ENCODE assay signal across 9 cellular contexts in genomic region chr11:111736621-111737055, GRCh38. TPM values are rescaled to one million over a fixed set of nuclear protein-coding genes. Genes with fewer than 3 reads are reported as not detected.
DNase-seq lines count a peak whose midpoint lies in the region; ATAC-seq and TF ChIP-seq lines count a peak whose summit lies in the region.
"Had no signal": no experiment of that assay in that cellular context is flagged by ENCODE, and none has a peak within 500 bp of the region (broad histone marks: within the 10 kb centered on the region; RNA-seq: fewer than 3 reads in every experiment).

No MANE protein-coding gene starts in this region.

- H3K4me3 ChIP-seq in endocrine pancreas (ENCODE audit: control insufficient read depth, insufficient read depth, low read length) (no peak overlapping the region), tibial artery (no peak overlapping the region)

- H3K4me1 ChIP-seq in endocrine pancreas (ENCODE audit: control insufficient read depth, insufficient read depth, low read length): peaks cover 26% of the 10 kb centered on the region
- peaks cover 7 to 69% (median 64%) of the 10 kb centered on the region in 4 donors for H3K4me1 ChIP-seq in tibial artery

- CTCF ChIA-PET in RWPE1 (lab: Yijun Ruan, JAX): interaction anchor here (1.0 kb wide), 1 partner anchor 132 kb away, joined by 3 read pairs; no protein-coding TSS in a partner anchor

- peak overlapping the region in 2 of 3 experiments; percentile 52 to 80 for H3K4me3 Mint-ChIP-seq in nephron
- H3K4me3 Mint-ChIP-seq: activated T-cell treated with anti-CD3 and anti-CD28 coated beads, Interleukin-2, amount 50 U/mL, for 72 hours had no signal

- H3K36me3 ChIP-seq in endocrine pancreas (ENCODE audit: control insufficient read depth, insufficient read depth, low read length) (no peaks in the 10 kb centered on the region), tibial artery (peaks cover 7 to 17% (median 17%) of the 10 kb centered on the region in 3 donors)

- H3K27me3 ChIP-seq in endocrine pancreas (ENCODE audit: control insufficient read depth, insufficient read depth, low read length) (no peaks in the 10 kb centered on the region), tibial artery (no peaks in the 10 kb centered on the region)

- ATAC-seq in GM21529 (IDR thresholded peaks at IDR 0.05; ENCODE audit: unreplicated experiment) (no peak), esophagus mucosa (no peak)
- ATAC-seq: activated T-cell treated with anti-CD3 and anti-CD28 coated beads, Interleukin-2, amount 50 U/mL, for 72 hours had no signal

- no peaks in the 10 kb centered on the region for H3K9me3 Mint-ChIP-seq in nephron
- H3K9me3 Mint-ChIP-seq: activated T-cell treated with anti-CD3 and anti-CD28 coated beads, Interleukin-2, amount 50 U/mL, for 72 hours had no signal

- peaks cover 28% of the 10 kb centered on the region for H3K36me3 Mint-ChIP-seq in nephron (ENCODE audit: low read depth)

- peak overlapping the region; percentile 34 for H3K9ac ChIP-seq in endocrine pancreas (ENCODE audit: control insufficient read depth, insufficient read depth, low read length)

- peak overlapping the region; percentile 98 to 100 (median 99) for H3K27ac Mint-ChIP-seq in nephron

- H3K4me1 Mint-ChIP-seq in nephron: peaks cover 53% of the 10 kb centered on the region

- intact Hi-C loops in tibial artery (cut with DNase I; ENCODE audit: low total_unique reads): no loop called here

- DNase-seq in RWPE1 (ENCODE audit: low spot score) (no peak), tibial artery (no peak), NCI-H1436 treated with DMSO at 0.1 percent for 48 hours (lab: John Stamatoyannopoulos, UW) (no peak)
- DNase-seq: activated T-cell treated with anti-CD3 and anti-CD28 coated beads, Interleukin-2, amount 50 U/mL, for 72 hours; T1000 had no signal

- POLR2A ChIA-PET in RWPE1 (lab: Yijun Ruan, JAX; ENCODE audit: low non-redundant PET): no interaction called here

- H3K27me3 Mint-ChIP-seq in nephron (ENCODE audit: low read depth): no peaks in the 10 kb centered on the region

- peak overlapping the region; percentile 87 for H3K27ac ChIP-seq in RWPE1
- H3K27ac ChIP-seq in tibial artery: peak overlapping the region; percentile 93 to 98

- H3K9me3 ChIP-seq in endocrine pancreas (ENCODE audit: control insufficient read depth, low read length) (no peaks in the 10 kb centered on the region), tibial artery (no peaks in the 10 kb centered on the region)

- TF ChIP-seq CTCF in RWPE1 (conservative IDR thresholded peaks at IDR 0.05; ENCODE audit: low read depth) (no peak), nephron (IDR thresholded peaks at IDR 0.05; ENCODE audit: unreplicated experiment in 3 of 3) (no peak), tibial artery (IDR thresholded peaks at IDR 0.05) (no peak)

RNA-seq across cellular contexts. Expression of gene PPP2R1B, which starts 29.6 kb away (rescaled TPM):
- total RNA-seq in esophagus mucosa: 28.7 TPM
